In genomic region chr1:61644303-61644702, GRCh38 we compare ENCODE assay signal across 24 cellular contexts.
"Had no signal": no experiment of that assay in that cellular context is flagged by ENCODE, and none has a peak within 500 bp of the region (broad histone marks: within the 10 kb centered on the region; RNA-seq: fewer than 3 reads in every experiment).

No MANE protein-coding gene starts in this region.

- DNase-seq: dermis blood vessel endothelial cell; effector CD8-positive, alpha-beta T cell; effector memory CD8-positive, alpha-beta T cell; endodermal cell; erythroblast; esophagus squamous epithelium; foreskin melanocyte; gastrocnemius medialis; glutamatergic neuron; head of caudate nucleus; heart right ventricle; islet precursor cell; kidney; kidney glomerular epithelial cell; left colon; left ventricle myocardium superior; lower lobe of right lung; mesenchymal stem cell; midbrain; naive thymus-derived CD4-positive, alpha-beta T cell had no signal

- H3K27ac ChIP-seq: coronary artery, epithelial cell of prostate, esophagus squamous epithelium, gastrocnemius medialis, heart right ventricle, lower lobe of right lung had no signal

- ATAC-seq: effector memory CD8-positive, alpha-beta T cell; esophagus mucosa; gastrocnemius medialis; heart right ventricle; left colon; left lobe of liver; left ventricle myocardium superior; lower lobe of right lung; naive thymus-derived CD4-positive, alpha-beta T cell had no signal
